10 cellular contexts compared by ENCODE assay signal in the genomic region with DNA sequence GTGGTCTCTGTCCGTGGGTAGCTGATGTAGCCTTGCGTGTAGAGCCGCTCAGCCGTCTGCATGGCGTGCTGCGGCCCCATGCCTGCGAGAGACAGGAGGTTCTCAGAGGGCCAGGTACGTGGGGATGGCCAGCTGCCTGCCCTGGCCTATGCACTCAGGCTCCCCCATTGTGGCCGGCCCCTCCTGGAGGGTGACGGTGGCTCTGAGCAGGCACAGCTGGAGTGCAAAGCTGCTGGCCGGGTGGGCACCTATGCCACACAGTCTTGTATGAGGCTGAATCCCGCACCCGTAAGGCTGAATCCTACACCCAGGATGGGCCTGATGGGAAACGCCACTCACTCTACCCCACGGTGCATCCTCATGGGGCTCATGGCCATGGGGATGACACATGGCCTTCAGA.
"Had no signal": no experiment of that assay in that cellular context is flagged by ENCODE, and none has a peak within 500 bp of the region (broad histone marks: within the 10 kb centered on the region; RNA-seq: fewer than 3 reads in every experiment).

No MANE protein-coding gene starts in this region.

- H3K27ac ChIP-seq: GM23248, HL-60 had no signal

- H3K9ac ChIP-seq: GM23248 had no signal

- ATAC-seq: HCT116, HepG2 had no signal

- H3K27me3 Mint-ChIP-seq: IgD-negative memory B cell had no signal

- H3K9me3 Mint-ChIP-seq: HFFc6, IgD-negative memory B cell had no signal

- FAIRE-seq: HepG2 had no signal

- H2AFZ ChIP-seq: GM23248 had no signal

- H3K4me1 Mint-ChIP-seq: IgD-negative memory B cell had no signal

- H3K4me1 ChIP-seq: HAP-1 had no signal

- H3K4me3 ChIP-seq: GM23248, HAP-1 had no signal

- H3K4me3 Mint-ChIP-seq: HFFc6 had no signal

- H3K27ac Mint-ChIP-seq: HFFc6, IgD-negative memory B cell had no signal

- H3K9me3 ChIP-seq: HAP-1 had no signal

- DNase-seq: GM23248, GOT3, H7, HFFc6, KG1 had no signal
